In genomic region chr4:155924637-155925036, GRCh38 we compare ENCODE assay signal across 33 cellular contexts. TPM values are rescaled to one million over a fixed set of nuclear protein-coding genes. Genes with fewer than 3 reads are reported as not detected.
"Had no signal": no experiment of that assay in that cellular context is flagged by ENCODE, and none has a peak within 500 bp of the region (broad histone marks: within the 10 kb centered on the region; RNA-seq: fewer than 3 reads in every experiment).

No MANE protein-coding gene starts in this region.

- H3K27ac ChIP-seq: ascending aorta, brain microvascular endothelial cell, coronary artery, dorsolateral prefrontal cortex, esophagus muscularis mucosa, foreskin keratinocyte, gastrocnemius medialis had no signal

- H3K9me3 Mint-ChIP-seq: activated CD4-positive, alpha-beta memory T cell treated with anti-CD3 and anti-CD28 coated beads, Interleukin-2, amount 10 ng/mL, durations not matched to agents 7 days and 5 days; activated CD4-positive, alpha-beta T cell treated with anti-CD3 and anti-CD28 coated beads, Interleukin-2, amount 10 ng/mL, durations not matched to agents 7 days and 5 days; activated naive CD4-positive, alpha-beta T cell treated with anti-CD3 and anti-CD28 coated beads, Interleukin-2, amount 10 ng/mL, durations not matched to agents 7 days and 5 days; activated T-cell treated with anti-CD3 and anti-CD28 coated beads, Interleukin-2, amount 50 U/mL, for 24 hours; central memory CD8-positive, alpha-beta T cell had no signal

- H3K4me3 ChIP-seq: ascending aorta, coronary artery, dorsolateral prefrontal cortex, esophagus muscularis mucosa, gastrocnemius medialis had no signal

- H3K4me1 ChIP-seq: ascending aorta, esophagus muscularis mucosa, foreskin keratinocyte, gastrocnemius medialis had no signal

- H3K36me3 ChIP-seq: brain microvascular endothelial cell, gastrocnemius medialis had no signal

- ATAC-seq: activated CD4-positive, alpha-beta T cell treated with anti-CD3 and anti-CD28 coated beads for 36 hours; activated naive CD4-positive, alpha-beta T cell treated with anti-CD3 and anti-CD28 coated beads, Interleukin-2, amount 50 U/mL, for 72 hours; activated T-cell treated with anti-CD3 and anti-CD28 coated beads, Interleukin-2, amount 50 U/mL, for 72 hours; foreskin keratinocyte; gastrocnemius medialis had no signal

- H3K4me3 Mint-ChIP-seq: activated CD4-positive, alpha-beta memory T cell treated with anti-CD3 and anti-CD28 coated beads, Interleukin-2, amount 10 ng/mL, durations not matched to agents 7 days and 5 days; activated CD4-positive, alpha-beta T cell treated with anti-CD3 and anti-CD28 coated beads for 36 hours; activated CD4-positive, alpha-beta T cell treated with anti-CD3 and anti-CD28 coated beads, Interleukin-2, amount 10 ng/mL, durations not matched to agents 7 days and 5 days; activated naive CD4-positive, alpha-beta T cell treated with anti-CD3 and anti-CD28 coated beads, Interleukin-2, amount 10 ng/mL, durations not matched to agents 7 days and 5 days; activated naive CD8-positive, alpha-beta T cell treated with anti-CD3 and anti-CD28 coated beads, Interleukin-2, amount 10 ng/mL, durations not matched to agents 7 days and 5 days; activated T-cell treated with anti-CD3 and anti-CD28 coated beads, Interleukin-2, amount 50 U/mL, for 24 hours; activated T-cell treated with anti-CD3 and anti-CD28 coated beads, Interleukin-2, amount 50 U/mL, for 72 hours; central memory CD8-positive, alpha-beta T cell; dendritic cell treated with granulocyte-macrophage colony-stimulating factor and Interleukin-4, amounts not matched to agents 40 ng/mL and 50 ng/mL, for 4 days; endodermal cell had no signal

- H3K4me1 Mint-ChIP-seq: activated CD4-positive, alpha-beta memory T cell treated with anti-CD3 and anti-CD28 coated beads, Interleukin-2, amount 10 ng/mL, durations not matched to agents 7 days and 5 days; activated CD4-positive, alpha-beta T cell treated with anti-CD3 and anti-CD28 coated beads for 36 hours; activated CD4-positive, alpha-beta T cell treated with anti-CD3 and anti-CD28 coated beads, Interleukin-2, amount 10 ng/mL, durations not matched to agents 7 days and 5 days; activated naive CD4-positive, alpha-beta T cell treated with anti-CD3 and anti-CD28 coated beads, Interleukin-2, amount 10 ng/mL, durations not matched to agents 7 days and 5 days; activated naive CD8-positive, alpha-beta T cell treated with anti-CD3 and anti-CD28 coated beads, Interleukin-2, amount 10 ng/mL, durations not matched to agents 7 days and 5 days; central memory CD8-positive, alpha-beta T cell; endodermal cell had no signal

- H3K9me3 ChIP-seq: ascending aorta, esophagus muscularis mucosa, gastrocnemius medialis had no signal

- DNase-seq: activated CD4-positive, alpha-beta memory T cell treated with anti-CD3 and anti-CD28 coated beads, Interleukin-2, amount 10 ng/mL, durations not matched to agents 7 days and 5 days; activated CD4-positive, alpha-beta T cell treated with anti-CD3 and anti-CD28 coated beads for 36 hours; activated CD4-positive, alpha-beta T cell treated with anti-CD3 and anti-CD28 coated beads, Interleukin-2, amount 10 ng/mL, durations not matched to agents 7 days and 5 days; activated CD4-positive, alpha-beta T cell treated with anti-CD3 and anti-CD28 coated beads, Interleukin-2, amount 50 U/mL, for 4 hours; activated CD4-positive, CD25-positive, alpha-beta regulatory T cell; activated CD4-positive, CD25-positive, alpha-beta regulatory T cell treated with anti-CD3 and anti-CD28 coated beads, Interleukin-2, amount 50 U/mL, for 72 hours; activated CD8-positive, alpha-beta memory T cell treated with anti-CD3 and anti-CD28 coated beads, Interleukin-2, amount 50 U/mL, for 48 hours; activated gamma-delta T cell; activated naive CD4-positive, alpha-beta T cell; activated naive CD4-positive, alpha-beta T cell treated with anti-CD3 and anti-CD28 coated beads, Interleukin-2, amount 10 ng/mL, durations not matched to agents 7 days and 5 days; activated naive CD8-positive, alpha-beta T cell treated with anti-CD3 and anti-CD28 coated beads, Interleukin-2, amount 10 ng/mL, durations not matched to agents 7 days and 5 days; activated T-cell treated with anti-CD3 and anti-CD28 coated beads for 4 hours; activated T-cell treated with anti-CD3 and anti-CD28 coated beads, Interleukin-2, amount 50 U/mL, for 24 hours; activated T-cell treated with anti-CD3 and anti-CD28 coated beads, Interleukin-2, amount 50 U/mL, for 72 hours; brain microvascular endothelial cell; dorsolateral prefrontal cortex; effector memory CD4-positive, alpha-beta T cell; endodermal cell; foreskin keratinocyte; gastrocnemius medialis; glutamatergic neuron; T-helper 2 cell had no signal

- H3K27me3 Mint-ChIP-seq: activated CD4-positive, alpha-beta memory T cell treated with anti-CD3 and anti-CD28 coated beads, Interleukin-2, amount 10 ng/mL, durations not matched to agents 7 days and 5 days; activated CD4-positive, alpha-beta T cell treated with anti-CD3 and anti-CD28 coated beads for 36 hours; activated CD4-positive, alpha-beta T cell treated with anti-CD3 and anti-CD28 coated beads, Interleukin-2, amount 10 ng/mL, durations not matched to agents 7 days and 5 days; activated naive CD4-positive, alpha-beta T cell treated with anti-CD3 and anti-CD28 coated beads, Interleukin-2, amount 10 ng/mL, durations not matched to agents 7 days and 5 days; activated naive CD8-positive, alpha-beta T cell treated with anti-CD3 and anti-CD28 coated beads, Interleukin-2, amount 10 ng/mL, durations not matched to agents 7 days and 5 days; activated T-cell treated with anti-CD3 and anti-CD28 coated beads, Interleukin-2, amount 50 U/mL, for 24 hours; central memory CD8-positive, alpha-beta T cell; dendritic cell treated with granulocyte-macrophage colony-stimulating factor and Interleukin-4, amounts not matched to agents 40 ng/mL and 50 ng/mL, for 4 days had no signal

- H3K36me3 Mint-ChIP-seq: activated naive CD4-positive, alpha-beta T cell treated with anti-CD3 and anti-CD28 coated beads, Interleukin-2, amount 10 ng/mL, durations not matched to agents 7 days and 5 days had no signal

- H3K27me3 ChIP-seq: ascending aorta, brain microvascular endothelial cell, dorsolateral prefrontal cortex, esophagus muscularis mucosa, foreskin keratinocyte, gastrocnemius medialis had no signal

- H3K27ac Mint-ChIP-seq: activated CD4-positive, alpha-beta memory T cell treated with anti-CD3 and anti-CD28 coated beads, Interleukin-2, amount 10 ng/mL, durations not matched to agents 7 days and 5 days; activated CD4-positive, alpha-beta T cell treated with anti-CD3 and anti-CD28 coated beads for 36 hours; activated CD4-positive, alpha-beta T cell treated with anti-CD3 and anti-CD28 coated beads, Interleukin-2, amount 10 ng/mL, durations not matched to agents 7 days and 5 days; activated naive CD4-positive, alpha-beta T cell treated with anti-CD3 and anti-CD28 coated beads, Interleukin-2, amount 10 ng/mL, durations not matched to agents 7 days and 5 days; activated naive CD4-positive, alpha-beta T cell treated with anti-CD3 and anti-CD28 coated beads, Interleukin-2, amount 50 U/mL, for 72 hours; activated naive CD8-positive, alpha-beta T cell treated with anti-CD3 and anti-CD28 coated beads, Interleukin-2, amount 10 ng/mL, durations not matched to agents 7 days and 5 days; activated T-cell treated with anti-CD3 and anti-CD28 coated beads, Interleukin-2, amount 50 U/mL, for 24 hours; activated T-cell treated with anti-CD3 and anti-CD28 coated beads, Interleukin-2, amount 50 U/mL, for 72 hours; dendritic cell treated with granulocyte-macrophage colony-stimulating factor and Interleukin-4, amounts not matched to agents 40 ng/mL and 50 ng/mL, for 4 days; endodermal cell had no signal

RNA-seq across cellular contexts. Expression of gene TDO2, which starts 21.1 kb away (rescaled TPM):
- total RNA-seq: activated CD4-positive, alpha-beta memory T cell treated with anti-CD3 and anti-CD28 coated beads, Interleukin-2, amount 10 ng/mL, durations not matched to agents 7 days and 5 days; activated CD4-positive, alpha-beta T cell treated with anti-CD3 and anti-CD28 coated beads for 36 hours; activated CD4-positive, alpha-beta T cell treated with anti-CD3 and anti-CD28 coated beads, Interleukin-2, amount 10 ng/mL, durations not matched to agents 7 days and 5 days; activated naive CD4-positive, alpha-beta T cell treated with anti-CD3 and anti-CD28 coated beads, Interleukin-2, amount 50 U/mL, for 72 hours; activated naive CD8-positive, alpha-beta T cell treated with anti-CD3 and anti-CD28 coated beads, Interleukin-2, amount 10 ng/mL, durations not matched to agents 7 days and 5 days; bronchial epithelial cell; cerebellum; endodermal cell; epithelial cell of proximal tubule; esophagus muscularis mucosa; foreskin keratinocyte; T-helper 1 cell treated with Interleukin-12 subunit alpha and Interleukin-12 subunit beta and Interleukin-4 antibody, amounts not matched to agents 30 ng/mL and 1 ng/mL, for 36 hours had no signal
- polyA plus RNA-seq: foreskin keratinocyte had no signal

RNA-seq across cellular contexts. Expression of gene ASIC5, which starts 58.6 kb away (rescaled TPM):
- total RNA-seq: activated CD4-positive, alpha-beta memory T cell treated with anti-CD3 and anti-CD28 coated beads, Interleukin-2, amount 10 ng/mL, durations not matched to agents 7 days and 5 days; activated CD4-positive, alpha-beta T cell treated with anti-CD3 and anti-CD28 coated beads for 36 hours; activated CD4-positive, alpha-beta T cell treated with anti-CD3 and anti-CD28 coated beads, Interleukin-2, amount 10 ng/mL, durations not matched to agents 7 days and 5 days; activated naive CD4-positive, alpha-beta T cell treated with anti-CD3 and anti-CD28 coated beads, Interleukin-2, amount 50 U/mL, for 72 hours; activated naive CD8-positive, alpha-beta T cell treated with anti-CD3 and anti-CD28 coated beads, Interleukin-2, amount 10 ng/mL, durations not matched to agents 7 days and 5 days; activated T-cell treated with anti-CD3 and anti-CD28 coated beads, Interleukin-2, amount 50 U/mL, for 72 hours; ascending aorta; bronchial epithelial cell; cardiac septum; cerebellum; dorsolateral prefrontal cortex; endodermal cell; epithelial cell of proximal tubule; esophagus muscularis mucosa; foreskin keratinocyte; gastrocnemius medialis; T-helper 1 cell treated with Interleukin-12 subunit alpha and Interleukin-12 subunit beta and Interleukin-4 antibody, amounts not matched to agents 30 ng/mL and 1 ng/mL, for 36 hours had no signal
- polyA plus RNA-seq: foreskin keratinocyte had no signal
